In genomic region chr6:132819405-132820145, GRCh38 we compare ENCODE assay signal across 9 cellular contexts. TPM values are rescaled to one million over a fixed set of nuclear protein-coding genes. Genes with fewer than 3 reads are reported as not detected.
DNase-seq lines count a peak whose midpoint lies in the region; ATAC-seq, FAIRE-seq and TF ChIP-seq lines count a peak whose summit lies in the region.
"Had no signal": no experiment of that assay in that cellular context is flagged by ENCODE, and none has a peak within 500 bp of the region (broad histone marks: within the 10 kb centered on the region; RNA-seq: fewer than 3 reads in every experiment).

No MANE protein-coding gene starts in this region.

- peak; percentile 22 to 65 for ATAC-seq in activated naive CD4-positive, alpha-beta T cell treated with anti-CD3 and anti-CD28 coated beads, Interleukin-2, amount 50 U/mL, for 72 hours
- ATAC-seq in omental fat pad (ENCODE audit: low FRiP score): peak; percentile 56
- ATAC-seq in HG02852 (IDR thresholded peaks at IDR 0.05; ENCODE audit: unreplicated experiment): no peak

- H3K4me1 Mint-ChIP-seq in T-helper 1 cell treated with Interleukin-12 subunit alpha and Interleukin-12 subunit beta and Interleukin-4 antibody, amounts not matched to agents 30 μg/mL and 1 μg/mL, for 36 hours (ENCODE audit: low read depth): peaks cover 44% of the 10 kb centered on the region

- peak overlapping the region; percentile 17 for H3K27ac Mint-ChIP-seq in T-helper 1 cell treated with Interleukin-12 subunit alpha and Interleukin-12 subunit beta and Interleukin-4 antibody, amounts not matched to agents 30 μg/mL and 1 μg/mL, for 36 hours
- H3K27ac Mint-ChIP-seq in activated naive CD4-positive, alpha-beta T cell treated with anti-CD3 and anti-CD28 coated beads, Interleukin-2, amount 50 U/mL, for 72 hours: peak overlapping the region; percentile 78 to 97

- H3K36me3 Mint-ChIP-seq in T-helper 1 cell treated with Interleukin-12 subunit alpha and Interleukin-12 subunit beta and Interleukin-4 antibody, amounts not matched to agents 30 μg/mL and 1 μg/mL, for 36 hours (ENCODE audit: low read depth): peaks cover 50% of the 10 kb centered on the region
- H3K36me3 Mint-ChIP-seq in activated naive CD4-positive, alpha-beta T cell treated with anti-CD3 and anti-CD28 coated beads, Interleukin-2, amount 50 U/mL, for 72 hours: peaks cover 39 to 51% of the 10 kb centered on the region in 2 donors

- no peak overlapping the region for H3K4me3 Mint-ChIP-seq in T-helper 1 cell treated with Interleukin-12 subunit alpha and Interleukin-12 subunit beta and Interleukin-4 antibody, amounts not matched to agents 30 μg/mL and 1 μg/mL, for 36 hours

- DNase-seq in T-helper 1 cell (no peak), M059J (ENCODE audit: low read depth) (peak; percentile 43), omental fat pad (ENCODE audit: low spot score) (no peak), anterior cingulate cortex (lab: John Stamatoyannopoulos, UW) (no peak), frontal cortex (ENCODE audit: low spot score in 2 of 2) (no peak)
- no peak for DNase-seq in activated naive CD4-positive, alpha-beta T cell treated with anti-CD3 and anti-CD28 coated beads, Interleukin-2, amount 50 U/mL, for 72 hours (ENCODE audit: low spot score in 2 of 2)

- H3K9me3 Mint-ChIP-seq in T-helper 1 cell treated with Interleukin-12 subunit alpha and Interleukin-12 subunit beta and Interleukin-4 antibody, amounts not matched to agents 30 μg/mL and 1 μg/mL, for 36 hours: no peaks in the 10 kb centered on the region
- no peaks in the 10 kb centered on the region for H3K9me3 Mint-ChIP-seq in activated naive CD4-positive, alpha-beta T cell treated with anti-CD3 and anti-CD28 coated beads, Interleukin-2, amount 50 U/mL, for 72 hours

- FAIRE-seq in frontal cortex (lab: Jason Lieb, UNC): no peak
- FAIRE-seq: TTC549 had no signal

- no peak for TF ChIP-seq CTCF in omental fat pad (IDR thresholded peaks at IDR 0.05)

- H3K27me3 Mint-ChIP-seq in T-helper 1 cell treated with Interleukin-12 subunit alpha and Interleukin-12 subunit beta and Interleukin-4 antibody, amounts not matched to agents 30 μg/mL and 1 μg/mL, for 36 hours (ENCODE audit: low read depth): no peaks in the 10 kb centered on the region

RNA-seq across cellular contexts. Expression of gene RPS12, which starts 5.2 kb away (rescaled TPM):
- total RNA-seq in M059J (2014; rRNA removed; shearing (Covaris generic)): 1,221 and 1,446 TPM in 2 replicates
- total RNA-seq in activated naive CD4-positive, alpha-beta T cell treated with anti-CD3 and anti-CD28 coated beads, Interleukin-2, amount 50 U/mL, for 72 hours: 1,000 to 10,000 TPM; 1,712 to 1,768 TPM
- total RNA-seq in omental fat pad: 1,000 to 10,000 TPM; 1,604 to 2,733 (median 2,024) TPM
- 686 TPM for total RNA-seq in frontal cortex

RNA-seq across cellular contexts. Expression of gene SLC18B1, which starts 21.1 kb away (rescaled TPM):
- total RNA-seq in M059J (2014; rRNA removed; shearing (Covaris generic)): 13.8 and 19.4 TPM in 2 replicates
- total RNA-seq in activated naive CD4-positive, alpha-beta T cell treated with anti-CD3 and anti-CD28 coated beads, Interleukin-2, amount 50 U/mL, for 72 hours: 1 to 10 TPM; 6.3 to 9.4 TPM
- total RNA-seq in omental fat pad (10 to 100 TPM; 10.8 to 20.2 (median 17.2) TPM), frontal cortex (17.5 TPM)
